ENCODE assay signal across 8 cellular contexts in genomic region chr20:46406200-46406985, GRCh38. TPM values are rescaled to one million over a fixed set of nuclear protein-coding genes. Genes with fewer than 3 reads are reported as not detected.
DNase-seq lines count a peak whose midpoint lies in the region; ATAC-seq and TF ChIP-seq lines count a peak whose summit lies in the region.

ELMO2 (minus strand) TSS chr20:46406615; CDS start chr20:46394482, 12,133 bp downstream.

- H3K36me3 ChIP-seq in lower lobe of right lung, result peaks cover 5% of the 10 kb centered on the region

- H3K27ac Mint-ChIP-seq in activated CD4-positive, alpha-beta memory T cell treated with anti-CD3 and anti-CD28 coated beads, Interleukin-2, amount 10 ng/mL, durations not matched to agents 7 days and 5 days, result peak within 1 kb of the TSS; percentile 93

- H3K4me1 Mint-ChIP-seq in activated CD4-positive, alpha-beta memory T cell treated with anti-CD3 and anti-CD28 coated beads, Interleukin-2, amount 10 ng/mL, durations not matched to agents 7 days and 5 days, result peaks cover 69% of the 10 kb centered on the region

- CTCF ChIA-PET in activated CD4-positive, alpha-beta memory T cell treated with anti-CD3 and anti-CD28 coated beads, Interleukin-2, amount 10 ng/mL, durations not matched to agents 7 days and 5 days (lab: Charles Lee), result interaction anchor here (0.9 to 2.9 kb wide), 14 partner anchors 12 to 436 kb away, joined by 3 to 24 read pairs (median 4); no protein-coding TSS in a partner anchor

- H3K27me3 Mint-ChIP-seq in activated CD4-positive, alpha-beta memory T cell treated with anti-CD3 and anti-CD28 coated beads, Interleukin-2, amount 10 ng/mL, durations not matched to agents 7 days and 5 days, result no peaks in the 10 kb centered on the region

- H3K27ac ChIP-seq in lower lobe of right lung, result peak within 1 kb of the TSS; percentile 93

- H3K4me3 ChIP-seq in lower lobe of right lung, result peak within 1 kb of the TSS; percentile 90

- H3K9me3 Mint-ChIP-seq in activated CD4-positive, alpha-beta memory T cell treated with anti-CD3 and anti-CD28 coated beads, Interleukin-2, amount 10 ng/mL, durations not matched to agents 7 days and 5 days, result no peaks in the 10 kb centered on the region

- DNase-seq in CD1c-positive myeloid dendritic cell (ENCODE audit: extremely low spot score), result peak; percentile 98
- peak; percentile 97 for DNase-seq in NCI-H82 treated with DMSO at 0.1 percent for 48 hours (lab: John Stamatoyannopoulos, UW; ENCODE audit: unreplicated experiment)
- peak; percentile 97 for DNase-seq in activated CD4-positive, alpha-beta memory T cell treated with anti-CD3 and anti-CD28 coated beads, Interleukin-2, amount 10 ng/mL, durations not matched to agents 7 days and 5 days
- peak; percentile 97 for DNase-seq in ecto neural progenitor cell (ENCODE audit: low spot score)
- peak; percentile 99 for DNase-seq in lower lobe of right lung
- peak; percentile 96 to 97 (median 97) for DNase-seq in stimulated activated CD4-positive, alpha-beta T cell treated with anti-CD3 and anti-CD28 coated beads, TNF-alpha, amount 100 ng/mL, for 24 hours (ENCODE audit: low read depth in 3 of 3)

- H3K4me1 ChIP-seq in lower lobe of right lung, result peaks cover 60% of the 10 kb centered on the region

- POLR2A ChIA-PET in activated CD4-positive, alpha-beta memory T cell treated with anti-CD3 and anti-CD28 coated beads, Interleukin-2, amount 10 ng/mL, durations not matched to agents 7 days and 5 days (lab: Charles Lee), result interaction anchor here (0.9 to 2.0 kb wide), 6 partner anchors 17 to 472 kb away, joined by 4 to 7 read pairs (median 5); partner anchors contain the start of genes PCIF1 and ZNF335

- ATAC-seq in GM19438 (IDR thresholded peaks at IDR 0.05; ENCODE audit: low read depth, unreplicated experiment) (peak; percentile 78), HG03575 (IDR thresholded peaks at IDR 0.05; ENCODE audit: extremely low read depth, insufficient number of reproducible peaks, low FRiP score, unreplicated experiment) (peak; percentile 52), lower lobe of right lung (peak; percentile 96)

- H3K4me3 Mint-ChIP-seq in activated CD4-positive, alpha-beta memory T cell treated with anti-CD3 and anti-CD28 coated beads, Interleukin-2, amount 10 ng/mL, durations not matched to agents 7 days and 5 days, result peak within 1 kb of the TSS; percentile 91

- peak; percentile 21 for TF ChIP-seq CTCF in lower lobe of right lung (IDR thresholded peaks at IDR 0.05)

- H3K27me3 ChIP-seq in lower lobe of right lung (ENCODE audit: low read depth), result no peaks in the 10 kb centered on the region

- H3K36me3 Mint-ChIP-seq in activated CD4-positive, alpha-beta memory T cell treated with anti-CD3 and anti-CD28 coated beads, Interleukin-2, amount 10 ng/mL, durations not matched to agents 7 days and 5 days (ENCODE audit: low read depth), result peaks cover 28% of the 10 kb centered on the region

- intact Hi-C loops in lower lobe of right lung (cut with DNase I), result no loop called here

- H3K9me3 ChIP-seq in lower lobe of right lung, result no peaks in the 10 kb centered on the region

RNA-seq across cellular contexts. Expression of gene ELMO2, which starts in this region (rescaled TPM):
- 10 to 100 TPM; 85.6 to 97.6 TPM for total RNA-seq in activated CD4-positive, alpha-beta memory T cell treated with anti-CD3 and anti-CD28 coated beads, Interleukin-2, amount 10 ng/mL, durations not matched to agents 7 days and 5 days
- total RNA-seq in lower lobe of right lung, result 61.9 TPM

Comparison
In these comparisons a context has a peak if more than half of its experiments do, and no peak if none do; other contexts are left out.
1. Peak in every context shown above with its lines: DNase-seq, ATAC-seq, H3K4me3 ChIP-seq and H3K27ac ChIP-seq.